In genomic region chr6:72977114-72977513, GRCh38 we compare ENCODE assay signal across 11 cellular contexts.
DNase-seq lines count a peak whose midpoint lies in the region; ATAC-seq, FAIRE-seq and TF ChIP-seq lines count a peak whose summit lies in the region.
"Had no signal": no experiment of that assay in that cellular context is flagged by ENCODE, and none has a peak within 500 bp of the region (broad histone marks: within the 10 kb centered on the region; RNA-seq: fewer than 3 reads in every experiment).

No MANE protein-coding gene starts in this region.

- no peaks in the 10 kb centered on the region for H3K9me3 ChIP-seq in OCI-LY3 (ENCODE audit: insufficient read depth, low read length)

- H3K79me2 ChIP-seq in OCI-LY3 (ENCODE audit: low read length), result no peaks in the 10 kb centered on the region

- H3K9ac ChIP-seq in OCI-LY3 (ENCODE audit: low read length), result no peak overlapping the region

- H3K36me3 ChIP-seq in OCI-LY3 (replicated peaks; ENCODE audit: low read depth, low read length), result no peaks in the 10 kb centered on the region

- ATAC-seq in GM21367 (IDR thresholded peaks at IDR 0.05; ENCODE audit: unreplicated experiment) (peak; percentile 81), HG03159 (IDR thresholded peaks at IDR 0.05; ENCODE audit: unreplicated experiment) (peak; percentile 95)

- TF ChIP-seq CTCF in OCI-LY3 (IDR thresholded peaks at IDR 0.05; ENCODE audit: low read depth, low read length), result no peak

- FAIRE-seq in GM18507 (lab: Jason Lieb, UNC), result peak; percentile 69

- H4K20me1 ChIP-seq in OCI-LY3 (ENCODE audit: insufficient read depth, low read length), result no peaks in the 10 kb centered on the region

- H3K27me3 ChIP-seq in OCI-LY3 (ENCODE audit: low read depth, low read length), result no peaks in the 10 kb centered on the region

- H3K27ac ChIP-seq in OCI-LY3 (ENCODE audit: low read length), result no peak overlapping the region

- no peak overlapping the region for H2AFZ ChIP-seq in OCI-LY3 (ENCODE audit: low read depth, low read length)

- peaks cover 13% of the 10 kb centered on the region for H3K4me1 ChIP-seq in OCI-LY3 (ENCODE audit: low read length)

- H3K4me3 ChIP-seq in OCI-LY3 (ENCODE audit: low read length), result no peak overlapping the region
- H3K4me3 ChIP-seq: SK-N-MC had no signal

- DNase-seq in GM18507 (ENCODE audit: extremely low spot score, insufficient read length, low read depth) (no peak), NCI-H1105 (lab: John Stamatoyannopoulos, UW) (no peak), NCI-H1417 treated with DMSO at 0.1 percent for 48 hours (lab: John Stamatoyannopoulos, UW) (no peak), HUDEP-2 (lab: John Stamatoyannopoulos, UW; ENCODE audit: unreplicated experiment in 76 of 76) (no peak)
- DNase-seq in activated naive CD4-positive, alpha-beta T cell (lab: John Stamatoyannopoulos, UW), result no peak
- DNase-seq: CD4-positive, alpha-beta memory T cell; cortex of kidney had no signal

- 0 out of 2 replicates have a peak overlapping the region, but pooled peaks have one; percentile 4 for H3K4me2 ChIP-seq in OCI-LY3 (ENCODE audit: low read length)
